ENCODE assay signal across 17 cellular contexts in genomic region chr10:95833038-95833673, GRCh38.
A peak's percentile ranks its signal among the peaks of the same experiment; 100 is the strongest.
DNase-seq lines count a peak whose midpoint lies in the region; ATAC-seq and TF ChIP-seq lines count a peak whose summit lies in the region.
"Had no signal": no experiment of that assay in that cellular context is flagged by ENCODE, and none has a peak within 500 bp of the region (broad histone marks: within the 10 kb centered on the region; RNA-seq: fewer than 3 reads in every experiment).

No MANE protein-coding gene starts in this region.

- H3K9me3 Mint-ChIP-seq in activated T-cell treated with anti-CD3 and anti-CD28 coated beads, Interleukin-2, amount 50 U/mL, for 72 hours = no peaks in the 10 kb centered on the region
- H3K9me3 Mint-ChIP-seq in activated CD4-positive, alpha-beta memory T cell treated with anti-CD3 and anti-CD28 coated beads, Interleukin-2, amount 10 ng/mL, durations not matched to agents 7 days and 5 days = peaks cover 3% of the 10 kb centered on the region
- H3K9me3 Mint-ChIP-seq in stimulated activated naive B cell treated with anti-CD40 and anti-IgM and Interleukin-4, amounts not matched to agents 10 μg/mL and 1 μg/mL and 100 μg/mL, for 72 hours = peaks cover 5 to 6% of the 10 kb centered on the region in 2 donors
- H3K9me3 Mint-ChIP-seq: CD4-positive, alpha-beta T cell; H9 had no signal

- no peaks in the 10 kb centered on the region for H3K27me3 Mint-ChIP-seq in activated T-cell treated with anti-CD3 and anti-CD28 coated beads, Interleukin-2, amount 50 U/mL, for 72 hours (ENCODE audit: low read depth)
- H3K27me3 Mint-ChIP-seq in activated CD4-positive, alpha-beta memory T cell treated with anti-CD3 and anti-CD28 coated beads, Interleukin-2, amount 10 ng/mL, durations not matched to agents 7 days and 5 days = no peaks in the 10 kb centered on the region
- no peaks in the 10 kb centered on the region for H3K27me3 Mint-ChIP-seq in stimulated activated naive B cell treated with anti-CD40 and anti-IgM and Interleukin-4, amounts not matched to agents 10 μg/mL and 1 μg/mL and 100 μg/mL, for 72 hours
- H3K27me3 Mint-ChIP-seq: activated naive CD8-positive, alpha-beta T cell; CD4-positive, alpha-beta T cell had no signal

- no peak overlapping the region for H3K4me3 ChIP-seq in gastroesophageal sphincter
- no peak overlapping the region for H3K4me3 ChIP-seq in ovary
- H3K4me3 ChIP-seq: A549, PC-9 had no signal

- peak overlapping the region; percentile 33 for H3K27ac Mint-ChIP-seq in activated T-cell treated with anti-CD3 and anti-CD28 coated beads, Interleukin-2, amount 50 U/mL, for 72 hours
- H3K27ac Mint-ChIP-seq in activated CD4-positive, alpha-beta memory T cell treated with anti-CD3 and anti-CD28 coated beads, Interleukin-2, amount 10 ng/mL, durations not matched to agents 7 days and 5 days = peak overlapping the region; percentile 99
- peak overlapping the region; percentile 99 for H3K27ac Mint-ChIP-seq in stimulated activated naive B cell treated with anti-CD40 and anti-IgM and Interleukin-4, amounts not matched to agents 10 μg/mL and 1 μg/mL and 100 μg/mL, for 72 hours
- H3K27ac Mint-ChIP-seq: activated naive CD8-positive, alpha-beta T cell; H9 had no signal

- H3K27me3 ChIP-seq in gastroesophageal sphincter (no peaks in the 10 kb centered on the region), ovary (no peaks in the 10 kb centered on the region)

- H3K36me3 ChIP-seq in gastroesophageal sphincter (no peaks in the 10 kb centered on the region), ovary (no peaks in the 10 kb centered on the region)

- H3K4me1 ChIP-seq in gastroesophageal sphincter (peaks cover 19 to 65% (median 20%) of the 10 kb centered on the region in 3 donors), ovary (ENCODE audit: insufficient read depth) (no peaks in the 10 kb centered on the region)
- H3K4me1 ChIP-seq: A549 had no signal

- H3K4me3 Mint-ChIP-seq in activated T-cell treated with anti-CD3 and anti-CD28 coated beads, Interleukin-2, amount 50 U/mL, for 72 hours = no peak overlapping the region
- no peak overlapping the region for H3K4me3 Mint-ChIP-seq in activated CD4-positive, alpha-beta memory T cell treated with anti-CD3 and anti-CD28 coated beads, Interleukin-2, amount 10 ng/mL, durations not matched to agents 7 days and 5 days
- H3K4me3 Mint-ChIP-seq in stimulated activated naive B cell treated with anti-CD40 and anti-IgM and Interleukin-4, amounts not matched to agents 10 μg/mL and 1 μg/mL and 100 μg/mL, for 72 hours = peak overlapping the region in 1 of 2 donors; percentile 19
- H3K4me3 Mint-ChIP-seq: activated naive CD8-positive, alpha-beta T cell; CD4-positive, alpha-beta T cell; H9 had no signal

- H3K9me3 ChIP-seq in gastroesophageal sphincter = no peaks in the 10 kb centered on the region
- H3K9me3 ChIP-seq in ovary = no peaks in the 10 kb centered on the region
- H3K9me3 ChIP-seq: A549, SK-N-SH had no signal

- H3K27ac ChIP-seq in gastroesophageal sphincter (peak overlapping the region; percentile 50 to 69 (median 64)), ovary (no peak overlapping the region)
- H3K27ac ChIP-seq: A549, PC-9 had no signal

- peaks cover 79% of the 10 kb centered on the region for H3K4me1 Mint-ChIP-seq in activated T-cell treated with anti-CD3 and anti-CD28 coated beads, Interleukin-2, amount 50 U/mL, for 72 hours (ENCODE audit: low read depth)
- H3K4me1 Mint-ChIP-seq in activated CD4-positive, alpha-beta memory T cell treated with anti-CD3 and anti-CD28 coated beads, Interleukin-2, amount 10 ng/mL, durations not matched to agents 7 days and 5 days = peaks cover 83% of the 10 kb centered on the region
- H3K4me1 Mint-ChIP-seq in stimulated activated naive B cell treated with anti-CD40 and anti-IgM and Interleukin-4, amounts not matched to agents 10 μg/mL and 1 μg/mL and 100 μg/mL, for 72 hours = peaks cover 63 to 90% of the 10 kb centered on the region in 2 donors

- TF ChIP-seq POLR2A in gastroesophageal sphincter (IDR thresholded peaks at IDR 0.05) (no peak), ovary (IDR thresholded peaks at IDR 0.05) (no peak)

- POLR2A ChIA-PET in activated CD4-positive, alpha-beta memory T cell treated with anti-CD3 and anti-CD28 coated beads, Interleukin-2, amount 10 ng/mL, durations not matched to agents 7 days and 5 days (lab: Charles Lee) = interaction anchor here (1.3 to 8.8 kb wide), 10 partner anchors 9 to 145 kb away, joined by 4 to 100 read pairs (median 15); partner anchors contain the start of genes ENTPD1 and TCTN3

- WGBS in gastroesophageal sphincter (ENCODE audit: low coverage in 1 of 2), 2 donors = 13% methylated on average over 1 of the region's 1 CpG; no CpG with 5 or more reads in 1 of the 2 donors
- 5 to 32% (median 9%) methylated on average over 1 of the region's 1 CpG for WGBS in ovary, 3 donors

- H3K36me3 Mint-ChIP-seq in activated T-cell treated with anti-CD3 and anti-CD28 coated beads, Interleukin-2, amount 50 U/mL, for 72 hours (ENCODE audit: insufficient read depth in 2 of 2) = peaks cover 0 to 6% of the 10 kb centered on the region in 2 donors
- peaks cover 47% of the 10 kb centered on the region for H3K36me3 Mint-ChIP-seq in activated CD4-positive, alpha-beta memory T cell treated with anti-CD3 and anti-CD28 coated beads, Interleukin-2, amount 10 ng/mL, durations not matched to agents 7 days and 5 days (ENCODE audit: low read depth)
- peaks cover 44 to 61% of the 10 kb centered on the region in 2 donors for H3K36me3 Mint-ChIP-seq in stimulated activated naive B cell treated with anti-CD40 and anti-IgM and Interleukin-4, amounts not matched to agents 10 μg/mL and 1 μg/mL and 100 μg/mL, for 72 hours
- H3K36me3 Mint-ChIP-seq: activated naive CD8-positive, alpha-beta T cell had no signal

- TF ChIP-seq EP300 in gastroesophageal sphincter (IDR thresholded peaks at IDR 0.05) = no peak
- TF ChIP-seq EP300 in ovary (IDR thresholded peaks at IDR 0.05) = no peak

- intact Hi-C loops in ovary (cut with DNase I) = no loop called here

- DNase-seq in activated T-cell treated with anti-CD3 and anti-CD28 coated beads, Interleukin-2, amount 50 U/mL, for 72 hours = no peak
- DNase-seq in activated T-cell treated with anti-CD3 and anti-CD28 coated beads for 4 hours = no peak
- DNase-seq in activated CD4-positive, alpha-beta memory T cell treated with anti-CD3 and anti-CD28 coated beads, Interleukin-2, amount 10 ng/mL, durations not matched to agents 7 days and 5 days = no peak
- DNase-seq in stimulated activated naive B cell treated with anti-CD40 and anti-IgM and Interleukin-4, amounts not matched to agents 10 μg/mL and 1 μg/mL and 100 μg/mL, for 72 hours = no peak
- DNase-seq in HuH-7 (ENCODE audit: low spot score) = no peak
- DNase-seq in ovary = no peak
- no peak for DNase-seq in activated CD4-positive, alpha-beta T cell treated with anti-CD3 and anti-CD28 coated beads for 4 hours
- DNase-seq: foreskin melanocyte; H9; NCI-H1694; PC-9; SK-N-SH; stimulated activated CD4-positive, alpha-beta T cell treated with anti-CD3 and anti-CD28 coated beads, Interleukin-4, amount 100 ng/mL, for 1 hour had no signal

- ATAC-seq in activated T-cell treated with anti-CD3 and anti-CD28 coated beads, Interleukin-2, amount 50 U/mL, for 72 hours (replicated peaks in 1 of 2) = no peak
- ATAC-seq in gastroesophageal sphincter = no peak
- ATAC-seq in stimulated activated naive B cell treated with anti-CD40 and anti-IgM and Interleukin-4, amounts not matched to agents 10 μg/mL and 1 μg/mL and 100 μg/mL, for 72 hours (replicated peaks) = no peak
- ATAC-seq: A549 had no signal

- CTCF ChIA-PET in activated CD4-positive, alpha-beta memory T cell treated with anti-CD3 and anti-CD28 coated beads, Interleukin-2, amount 10 ng/mL, durations not matched to agents 7 days and 5 days (lab: Charles Lee) = interaction anchor here (0.5 to 4.7 kb wide), 6 partner anchors 8 to 1480 kb away, joined by 3 to 52 read pairs (median 8); partner anchors contain the start of gene TCTN3

- TF ChIP-seq CTCF in gastroesophageal sphincter (IDR thresholded peaks at IDR 0.05) (no peak), ovary (IDR thresholded peaks at IDR 0.05) (no peak)

Comparison
In these comparisons a context has a peak if more than half of its experiments do, and no peak if none do; other contexts are left out.
1. H3K27ac Mint-ChIP-seq: peak in every context shown above with its lines; median percentile 99 in activated CD4-positive, alpha-beta memory T cell treated with anti-CD3 and anti-CD28 coated beads, Interleukin-2, amount 10 ng/mL, durations not matched to agents 7 days and 5 days; 99 in stimulated activated naive B cell treated with anti-CD40 and anti-IgM and Interleukin-4, amounts not matched to agents 10 μg/mL and 1 μg/mL and 100 μg/mL, for 72 hours; 33 in activated T-cell treated with anti-CD3 and anti-CD28 coated beads, Interleukin-2, amount 50 U/mL, for 72 hours.
2. H3K27ac ChIP-seq: peak in gastroesophageal sphincter (4 of 4); none in ovary (0 of 2).